In genomic region chr4:40576651-40577480, GRCh38 we compare ENCODE assay signal across 8 cellular contexts. TPM values are rescaled to one million over a fixed set of nuclear protein-coding genes. Genes with fewer than 3 reads are reported as not detected.
DNase-seq lines count a peak whose midpoint lies in the region; ATAC-seq and TF ChIP-seq lines count a peak whose summit lies in the region.

No MANE protein-coding gene starts in this region.

- peak; percentile 69 for ATAC-seq in GM21423 (IDR thresholded peaks at IDR 0.05; ENCODE audit: unreplicated experiment)
- peak; percentile 47 for ATAC-seq in effector memory CD8-positive, alpha-beta T cell (replicated peaks)

- peaks cover 1 to 5% of the 10 kb centered on the region in 2 donors for H3K4me1 Mint-ChIP-seq in effector memory CD8-positive, alpha-beta T cell (ENCODE audit: low read depth in 2 of 2)

- H3K9me3 ChIP-seq in mesodermal cell (ENCODE audit: control insufficient read depth, low read length) (no peaks in the 10 kb centered on the region), uterus (no peaks in the 10 kb centered on the region)

- TF ChIP-seq CTCF in uterus (IDR thresholded peaks at IDR 0.05): no peak

- H3K27me3 Mint-ChIP-seq in effector memory CD8-positive, alpha-beta T cell: peaks cover 6 to 14% of the 10 kb centered on the region in 2 donors

- H3K4me1 ChIP-seq in mesodermal cell (ENCODE audit: control insufficient read depth, insufficient read depth, low read length, poor library complexity, severe bottlenecking) (peaks cover 13% of the 10 kb centered on the region), uterus (no peaks in the 10 kb centered on the region)

- no peak for TF ChIP-seq POLR2A in uterus (IDR thresholded peaks at IDR 0.05)

- intact Hi-C loops in uterus (cut with DNase I; ENCODE audit: low total_unique reads): no loop called here

- H3K27ac ChIP-seq in mesodermal cell (ENCODE audit: low read depth, low read length, severe bottlenecking) (peak overlapping the region; percentile 95), uterus (peak overlapping the region in 1 of 2 donors; percentile 48)

- no peaks in the 10 kb centered on the region for H3K27me3 ChIP-seq in uterus

- DNase-seq in NCI-H82 (lab: John Stamatoyannopoulos, UW) (peak; percentile 30), NCI-H82 treated with DMSO at 0.1 percent for 48 hours (lab: John Stamatoyannopoulos, UW; ENCODE audit: unreplicated experiment) (no peak), HK-2 (ENCODE audit: unreplicated experiment) (peak; percentile 91), RKO (ENCODE audit: low spot score) (peak; percentile 93), uterus (peak; percentile 25 to 39)
- no peak for DNase-seq in effector memory CD8-positive, alpha-beta T cell

- no peaks in the 10 kb centered on the region for H3K36me3 Mint-ChIP-seq in effector memory CD8-positive, alpha-beta T cell (ENCODE audit: insufficient read depth)

- H3K36me3 ChIP-seq in mesodermal cell (ENCODE audit: control insufficient read depth, insufficient read depth, low read length) (no peaks in the 10 kb centered on the region), uterus (no peaks in the 10 kb centered on the region)

- H3K9me3 Mint-ChIP-seq in effector memory CD8-positive, alpha-beta T cell: no peaks in the 10 kb centered on the region

- H3K4me3 ChIP-seq in mesodermal cell (ENCODE audit: extremely low read depth, insufficient read depth, low read length, poor library complexity, severe bottlenecking) (no peak overlapping the region), uterus (no peak overlapping the region)

- H3K4me3 Mint-ChIP-seq in effector memory CD8-positive, alpha-beta T cell: no peak overlapping the region

- WGBS in mesodermal cell (ENCODE audit: insufficient coverage in 2 of 2), 2 experiments: 65 to 68% methylated on average over 5 to 6 of the region's 7 CpGs

- H3K27ac Mint-ChIP-seq in effector memory CD8-positive, alpha-beta T cell: no peak overlapping the region

RNA-seq across cellular contexts. Expression of gene RBM47, which starts 52.8 kb away (rescaled TPM):
- 1.7 TPM for polyA plus RNA-seq in mesodermal cell (2013, experiment 1 of 2)
- polyA plus RNA-seq in mesodermal cell (2013, experiment 2 of 2): 1.9 TPM
- 10 to 100 TPM in 1 of 4 donors, 1 to 10 TPM in 3; 3.8 to 22.3 (median 6.8) TPM for total RNA-seq in uterus

Comparison
In these comparisons a context has a peak if more than half of its experiments do, and no peak if none do; other contexts are left out.
1. DNase-seq: peak in NCI-H82 (single experiment), HK-2 (single experiment), RKO (single experiment) and uterus (2 of 2); none in NCI-H82 treated with DMSO at 0.1 percent for 48 hours (single experiment) and effector memory CD8-positive, alpha-beta T cell (0 of 3).